Comparison of ENCODE assay signal across 8 cellular contexts in genomic region chrX:103919336-103919682, GRCh38. TPM values are rescaled to one million over a fixed set of nuclear protein-coding genes. Genes with fewer than 3 reads are reported as not detected.
A peak's percentile ranks its signal among the peaks of the same experiment; 100 is the strongest.
DNase-seq lines count a peak whose midpoint lies in the region; ATAC-seq, FAIRE-seq and TF ChIP-seq lines count a peak whose summit lies in the region.

No MANE protein-coding gene starts in this region.

- peaks cover 19% of the 10 kb centered on the region for H3K36me3 Mint-ChIP-seq in nephron progenitor cell (ENCODE audit: low read depth)

- H3K4me3 Mint-ChIP-seq in nephron progenitor cell, result peak overlapping the region; percentile 89

- no peaks in the 10 kb centered on the region for H3K27me3 Mint-ChIP-seq in nephron progenitor cell (ENCODE audit: low read depth, poor library complexity)

- peak; percentile 46 for ATAC-seq in HG02759 (IDR thresholded peaks at IDR 0.05; ENCODE audit: unreplicated experiment)

- H3K27ac Mint-ChIP-seq in nephron progenitor cell, result peak overlapping the region; percentile 77

- in situ Hi-C loops in ACHN (cut with HindIII; ENCODE audit: low pct_ligation_motif_present, low pct_unique_long_range_greater_than_20kb, low sequenced_read_pairs), result no loop called here

- H3K9me3 Mint-ChIP-seq in nephron progenitor cell, result peaks cover 43% of the 10 kb centered on the region

- peak; percentile 33; the same call in 1 of the 2 replicates for TF ChIP-seq CTCF in GM12874 (IDR thresholded peaks at IDR 0.05; ENCODE audit: insufficient read depth, low read depth, low read length)
- TF ChIP-seq CTCF in fibroblast of pulmonary artery (IDR thresholded peaks at IDR 0.05; ENCODE audit: low read length, missing control alignments), result peak; percentile 33
- TF ChIP-seq CTCF in nephron progenitor cell (IDR thresholded peaks at IDR 0.05), result peak; percentile 17

- H3K4me1 Mint-ChIP-seq in nephron progenitor cell, result peaks cover 19% of the 10 kb centered on the region

- peak overlapping the region; percentile 60 for H3K4me3 ChIP-seq in fibroblast of pulmonary artery (replicated peaks; ENCODE audit: low read depth, low read length)

- DNase-seq in ACHN, result peak; percentile 44
- DNase-seq in NCI-H2029 treated with DMSO at 0.1 percent for 48 hours (lab: John Stamatoyannopoulos, UW), result peak; percentile 1
- peak; percentile 41 for DNase-seq in activated CD4-positive, alpha-beta T cell treated with anti-CD3 and anti-CD28 coated beads for 48 hours
- peak; percentile 43 for DNase-seq in fibroblast of pulmonary artery (ENCODE audit: low read depth)
- no peak for DNase-seq in nephron progenitor cell
- no peak for DNase-seq in GM12891 (ENCODE audit: insufficient read length, low spot score)

- no peak for TF ChIP-seq POLR2A in GM12891 (IDR thresholded peaks at IDR 0.05; ENCODE audit: low read depth, low read length)

- FAIRE-seq in GM12891 (lab: Jason Lieb, UNC), result no peak

TF ChIP-seq in GM12891, 5 proteins besides CTCF, POLR2A, EP300 and RAD21:
- TF ChIP-seq POU2F2 (IDR thresholded peaks at IDR 0.05; ENCODE audit: low read depth, low read length) (no peak), TAF1 (IDR thresholded peaks at IDR 0.05; ENCODE audit: low read depth, low read length) (no peak), SPI1 (IDR thresholded peaks at IDR 0.05; ENCODE audit: low read depth, low read length) (no peak), POLR2AphosphoS5 (IDR thresholded peaks at IDR 0.05; ENCODE audit: low read depth, low read length) (no peak), PAX5 (IDR thresholded peaks at IDR 0.05; ENCODE audit: insufficient read depth, low read length, severe bottlenecking) (no peak)

RNA-seq across cellular contexts. Expression of gene TMSB15B, which starts 43.1 kb away (rescaled TPM):
- 8.9 TPM for polyA plus RNA-seq in GM12891 (2012; ENCODE audit: low read depth, missing spikeins)

Comparison
In these comparisons a context has a peak if more than half of its experiments do, and no peak if none do; other contexts are left out.
1. DNase-seq: peak in ACHN (single experiment), NCI-H2029 treated with DMSO at 0.1 percent for 48 hours (single experiment), activated CD4-positive, alpha-beta T cell treated with anti-CD3 and anti-CD28 coated beads for 48 hours (single experiment) and fibroblast of pulmonary artery (single experiment); none in nephron progenitor cell (single experiment) and GM12891 (single experiment).
2. Peak in every context shown above with its lines, with median percentiles within 50 percentile points of each other: CTCF ChIP-seq.